ENCODE assay signal across 17 cellular contexts in the genomic region with DNA sequence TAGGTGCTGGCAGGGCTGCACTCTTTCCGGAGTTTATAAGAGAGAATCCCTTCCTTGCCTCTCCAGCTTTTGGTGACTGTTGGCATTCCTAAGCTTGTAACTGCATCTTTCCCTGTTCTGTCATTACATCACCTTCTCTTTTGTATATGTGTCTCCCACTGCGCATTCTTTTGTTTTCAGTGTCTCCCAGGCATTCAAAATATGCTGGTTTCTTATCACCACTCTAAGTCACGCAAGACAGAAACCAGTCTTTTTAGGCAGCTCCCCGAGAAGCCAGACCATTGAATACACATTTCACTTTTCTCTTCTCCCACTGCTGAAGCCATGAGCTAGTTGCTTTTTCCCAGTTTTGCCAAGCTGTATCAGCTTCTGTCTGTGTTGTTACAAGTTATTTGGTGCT.
DNase-seq lines count a peak whose midpoint lies in the region; ATAC-seq and TF ChIP-seq lines count a peak whose summit lies in the region.
"Had no signal": no experiment of that assay in that cellular context is flagged by ENCODE, and none has a peak within 500 bp of the region (broad histone marks: within the 10 kb centered on the region; RNA-seq: fewer than 3 reads in every experiment).

No MANE protein-coding gene starts in this region.

- H3K27me3 ChIP-seq in HUES6 (ENCODE audit: control insufficient read depth, insufficient read depth, low read length) (no peaks in the 10 kb centered on the region), SJCRH30 (no peaks in the 10 kb centered on the region)

- no peak for TF ChIP-seq CTCF in choroid plexus epithelial cell (conservative IDR thresholded peaks at IDR 0.05; ENCODE audit: low read depth, low read length)

- H3K9me3 ChIP-seq in HUES6 (ENCODE audit: control insufficient read depth, insufficient read depth, low read depth, low read length) (peaks cover 20% of the 10 kb centered on the region), SJCRH30 (replicated peaks) (no peaks in the 10 kb centered on the region)
- H3K9me3 ChIP-seq: thoracic aorta had no signal

- H3K9ac ChIP-seq in HUES6 (ENCODE audit: low read length), result peak overlapping the region; percentile 86

- peaks cover 16% of the 10 kb centered on the region for H3K9me3 Mint-ChIP-seq in stimulated activated memory B cell treated with anti-CD40 and anti-IgM and Interleukin-4, amounts not matched to agents 10 μg/mL and 1 μg/mL and 100 μg/mL, for 72 hours

- H3K4me1 ChIP-seq in HUES6 (ENCODE audit: control insufficient read depth, insufficient read depth, low read length) (peaks cover 6% of the 10 kb centered on the region), SJCRH30 (no peaks in the 10 kb centered on the region)

- no peaks in the 10 kb centered on the region for H3K4me1 Mint-ChIP-seq in stimulated activated memory B cell treated with anti-CD40 and anti-IgM and Interleukin-4, amounts not matched to agents 10 μg/mL and 1 μg/mL and 100 μg/mL, for 72 hours
- H3K4me1 Mint-ChIP-seq: activated naive CD8-positive, alpha-beta T cell treated with anti-CD3 and anti-CD28 coated beads, Interleukin-2, amount 10 ng/mL, durations not matched to agents 7 days and 5 days; IgD-negative memory B cell; naive B cell had no signal

- no peak overlapping the region for H3K27ac Mint-ChIP-seq in stimulated activated memory B cell treated with anti-CD40 and anti-IgM and Interleukin-4, amounts not matched to agents 10 μg/mL and 1 μg/mL and 100 μg/mL, for 72 hours
- H3K27ac Mint-ChIP-seq: activated naive CD8-positive, alpha-beta T cell treated with anti-CD3 and anti-CD28 coated beads, Interleukin-2, amount 10 ng/mL, durations not matched to agents 7 days and 5 days; activated T-cell treated with anti-CD3 and anti-CD28 coated beads, Interleukin-2, amount 50 U/mL, for 24 hours; IgD-negative memory B cell had no signal

- no peak overlapping the region for H3K4me3 Mint-ChIP-seq in stimulated activated memory B cell treated with anti-CD40 and anti-IgM and Interleukin-4, amounts not matched to agents 10 μg/mL and 1 μg/mL and 100 μg/mL, for 72 hours
- H3K4me3 Mint-ChIP-seq: activated naive CD8-positive, alpha-beta T cell treated with anti-CD3 and anti-CD28 coated beads, Interleukin-2, amount 10 ng/mL, durations not matched to agents 7 days and 5 days; activated T-cell treated with anti-CD3 and anti-CD28 coated beads, Interleukin-2, amount 50 U/mL, for 24 hours; IgD-negative memory B cell; naive B cell had no signal

- ATAC-seq in HG02885 (IDR thresholded peaks at IDR 0.05; ENCODE audit: poor library complexity, unreplicated experiment), result no peak
- ATAC-seq in stimulated activated memory B cell treated with anti-CD40 and anti-IgM and Interleukin-4, amounts not matched to agents 10 μg/mL and 1 μg/mL and 100 μg/mL, for 72 hours, result no peak
- ATAC-seq: left ventricle myocardium superior had no signal

- peaks cover 5% of the 10 kb centered on the region for H3K36me3 Mint-ChIP-seq in stimulated activated memory B cell treated with anti-CD40 and anti-IgM and Interleukin-4, amounts not matched to agents 10 μg/mL and 1 μg/mL and 100 μg/mL, for 72 hours
- H3K36me3 Mint-ChIP-seq: activated naive CD8-positive, alpha-beta T cell treated with anti-CD3 and anti-CD28 coated beads, Interleukin-2, amount 10 ng/mL, durations not matched to agents 7 days and 5 days; naive B cell had no signal

- no peaks in the 10 kb centered on the region for H3K27me3 Mint-ChIP-seq in stimulated activated memory B cell treated with anti-CD40 and anti-IgM and Interleukin-4, amounts not matched to agents 10 μg/mL and 1 μg/mL and 100 μg/mL, for 72 hours
- H3K27me3 Mint-ChIP-seq: activated naive CD8-positive, alpha-beta T cell treated with anti-CD3 and anti-CD28 coated beads, Interleukin-2, amount 10 ng/mL, durations not matched to agents 7 days and 5 days; IgD-negative memory B cell; naive B cell had no signal

- peak overlapping the region; percentile 28; the same call in 1 of the 2 replicates for H3K4me3 ChIP-seq in HUES6 (ENCODE audit: low read depth, low read length)
- H3K4me3 ChIP-seq in choroid plexus epithelial cell (ENCODE audit: low read depth, low read length), result no peak overlapping the region
- no peak overlapping the region for H3K4me3 ChIP-seq in SJCRH30
- H3K4me3 ChIP-seq: thoracic aorta had no signal

- H3K27ac ChIP-seq in HUES6 (ENCODE audit: low read depth, low read length) (peak overlapping the region; percentile 99), SJCRH30 (no peak overlapping the region)
- H3K27ac ChIP-seq: thoracic aorta had no signal

- DNase-seq in AG08396 (ENCODE audit: low spot score) (peak; percentile 14), choroid plexus epithelial cell (ENCODE audit: low read depth) (peak; percentile 6), iris pigment epithelial cell (ENCODE audit: low read depth) (peak; percentile 15), SJCRH30 (no peak), NCI-H2171 (lab: John Stamatoyannopoulos, UW) (no peak)
- DNase-seq: activated naive CD8-positive, alpha-beta T cell treated with anti-CD3 and anti-CD28 coated beads, Interleukin-2, amount 10 ng/mL, durations not matched to agents 7 days and 5 days; activated T-cell treated with anti-CD3 and anti-CD28 coated beads, Interleukin-2, amount 50 U/mL, for 24 hours; left ventricle myocardium superior; naive B cell; NCI-H1436; retina; stimulated activated CD4-positive, alpha-beta T cell treated with anti-CD3 and anti-CD28 coated beads, Interleukin-1b, Interleukin-23, amount 100 ng/mL, for 48 hours had no signal

- no peaks in the 10 kb centered on the region; the same call in 1 of the 2 replicates for H3K36me3 ChIP-seq in HUES6 (ENCODE audit: control insufficient read depth, insufficient read depth, low read length)
- H3K36me3 ChIP-seq in SJCRH30, result no peaks in the 10 kb centered on the region
- H3K36me3 ChIP-seq: thoracic aorta had no signal

Comparison
In these comparisons a context has a peak if more than half of its experiments do, and no peak if none do; other contexts are left out.
1. DNase-seq: peak in AG08396 (single experiment), choroid plexus epithelial cell (single experiment) and iris pigment epithelial cell (single experiment); none in SJCRH30 (0 of 2) and NCI-H2171 (single experiment).